In genomic region chr4:173212379-173212778, GRCh38 we compare ENCODE assay signal across 15 cellular contexts.
"Had no signal": no experiment of that assay in that cellular context is flagged by ENCODE, and none has a peak within 500 bp of the region (broad histone marks: within the 10 kb centered on the region; RNA-seq: fewer than 3 reads in every experiment).

No MANE protein-coding gene starts in this region.

- ATAC-seq: naive thymus-derived CD4-positive, alpha-beta T cell had no signal

- H3K4me3 ChIP-seq: adrenal gland, body of pancreas, lung, right atrium auricular region, transverse colon had no signal

- H3K9me3 ChIP-seq: adrenal gland, body of pancreas, right atrium auricular region, transverse colon had no signal

- DNase-seq: activated B cell treated with CpG ODN at 0.5 μM for 24 hours; activated CD4-positive, alpha-beta T cell treated with anti-CD3 and anti-CD28 coated beads, Interleukin-2, amount 10 ng/mL, durations not matched to agents 7 days and 5 days; activated naive CD4-positive, alpha-beta T cell treated with anti-CD3 and anti-CD28 coated beads, Interleukin-2, amount 10 ng/mL, durations not matched to agents 7 days and 5 days; activated T-cell treated with anti-CD3 and anti-CD28 coated beads for 4 hours; body of pancreas; erythroblast; hippocampal formation; left cardiac atrium; naive thymus-derived CD4-positive, alpha-beta T cell; transverse colon had no signal

- H3K36me3 ChIP-seq: adrenal gland, right atrium auricular region, transverse colon had no signal

- H3K36me3 Mint-ChIP-seq: stimulated activated effector memory CD8-positive, alpha-beta T cell treated with anti-CD3 and anti-CD28 coated beads, Interleukin-12 subunit alpha, Interleukin-12 subunit beta, amount 100 ng/mL, for 72 hours had no signal

- H3K27ac Mint-ChIP-seq: activated B cell treated with CpG ODN at 0.5 μM for 24 hours; activated CD4-positive, alpha-beta T cell treated with anti-CD3 and anti-CD28 coated beads, Interleukin-2, amount 10 ng/mL, durations not matched to agents 7 days and 5 days; activated naive CD4-positive, alpha-beta T cell treated with anti-CD3 and anti-CD28 coated beads, Interleukin-2, amount 10 ng/mL, durations not matched to agents 7 days and 5 days; activated T-helper 2 cell treated with anti-CD3 and anti-CD28 coated beads, Interferon-gamma antibody, Interleukin-2, Interleukin-4, amounts not matched to agents 10 μg/mL and 5 μg/mL and 100 μg/mL, durations not matched to agents 14 hours and 24 hours and 36 hours; naive thymus-derived CD4-positive, alpha-beta T cell; stimulated activated effector memory CD8-positive, alpha-beta T cell treated with anti-CD3 and anti-CD28 coated beads, Interleukin-12 subunit alpha, Interleukin-12 subunit beta, amount 100 ng/mL, for 72 hours had no signal

- H3K9me3 Mint-ChIP-seq: activated B cell treated with CpG ODN at 0.5 μM for 24 hours; activated CD4-positive, alpha-beta T cell treated with anti-CD3 and anti-CD28 coated beads, Interleukin-2, amount 10 ng/mL, durations not matched to agents 7 days and 5 days; activated naive CD4-positive, alpha-beta T cell treated with anti-CD3 and anti-CD28 coated beads, Interleukin-2, amount 10 ng/mL, durations not matched to agents 7 days and 5 days; activated T-helper 2 cell treated with anti-CD3 and anti-CD28 coated beads, Interferon-gamma antibody, Interleukin-2, Interleukin-4, amounts not matched to agents 10 μg/mL and 5 μg/mL and 100 μg/mL, durations not matched to agents 14 hours and 24 hours and 36 hours; naive thymus-derived CD4-positive, alpha-beta T cell; stimulated activated effector memory CD8-positive, alpha-beta T cell treated with anti-CD3 and anti-CD28 coated beads, Interleukin-12 subunit alpha, Interleukin-12 subunit beta, amount 100 ng/mL, for 72 hours had no signal

- H3K27ac ChIP-seq: adrenal gland, right atrium auricular region, transverse colon had no signal

- H3K27me3 ChIP-seq: adrenal gland, body of pancreas, right atrium auricular region, transverse colon had no signal
